21 cellular contexts compared by ENCODE assay signal in the genomic region with DNA sequence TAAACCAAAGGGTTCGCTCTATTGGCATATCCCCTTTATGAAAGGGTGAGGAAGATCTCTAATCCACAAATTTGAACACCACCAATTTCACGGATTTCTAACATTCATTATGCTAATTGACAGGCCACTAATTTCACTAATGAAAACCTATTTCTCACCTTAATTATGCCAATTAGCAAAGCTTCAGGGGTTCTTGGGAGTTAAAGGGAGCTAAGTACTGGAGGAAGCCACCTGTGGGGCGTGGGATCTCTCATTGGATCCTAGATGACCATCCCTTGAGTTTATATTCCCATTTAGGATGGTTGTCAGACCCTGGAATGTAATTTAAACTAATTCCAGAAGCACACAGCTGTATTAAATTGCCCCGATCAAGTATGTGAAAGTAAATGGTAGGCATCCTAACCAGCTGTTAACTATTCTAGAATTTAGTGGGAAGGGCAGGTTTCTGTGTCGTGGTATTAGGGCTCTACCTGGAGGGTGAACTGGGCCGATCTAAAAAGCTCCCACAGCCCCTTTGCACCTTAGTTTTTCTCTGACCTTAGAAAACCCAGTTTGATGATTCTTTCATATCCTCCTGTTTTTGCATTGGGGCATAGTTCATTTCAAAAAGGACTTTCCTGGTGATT.
A peak's percentile ranks its signal among the peaks of the same experiment; 100 is the strongest.
DNase-seq lines count a peak whose midpoint lies in the region; ATAC-seq and TF ChIP-seq lines count a peak whose summit lies in the region.
"Had no signal": no experiment of that assay in that cellular context is flagged by ENCODE, and none has a peak within 500 bp of the region (broad histone marks: within the 10 kb centered on the region; RNA-seq: fewer than 3 reads in every experiment).

No MANE protein-coding gene starts in this region.

- H3K36me3 ChIP-seq in HUES64 (ENCODE audit: insufficient read depth, low read length), result peaks cover 1% of the 10 kb centered on the region; the same call in 1 of the 2 replicates
- H3K36me3 ChIP-seq in stomach, result no peaks in the 10 kb centered on the region
- H3K36me3 ChIP-seq: left lung had no signal

- H3K27me3 Mint-ChIP-seq in memory B cell, result no peaks in the 10 kb centered on the region

- H3K27ac Mint-ChIP-seq in memory B cell, result peak overlapping the region; percentile 89
- H3K27ac Mint-ChIP-seq: activated CD8-positive, alpha-beta memory T cell treated with anti-CD3 and anti-CD28 coated beads, Interleukin-2, amount 10 ng/mL, durations not matched to agents 7 days and 5 days; natural killer cell had no signal

- WGBS in HUES64, result 70% methylated on average over 6 of the region's 6 CpGs
- 77 to 91% (median 90%) methylated on average over 6 of the region's 6 CpGs for WGBS in stomach, 5 donors

- TF ChIP-seq POLR2A in stomach (IDR thresholded peaks at IDR 0.05), result no peak

- H3K9ac ChIP-seq in HUES64 (ENCODE audit: low read depth, low read length), result no peak overlapping the region
- H3K9ac ChIP-seq: KMS-11 had no signal

- no peaks in the 10 kb centered on the region for H3K9me3 ChIP-seq in HUES64 (ENCODE audit: insufficient read depth, low read depth, low read length)
- no peaks in the 10 kb centered on the region for H3K9me3 ChIP-seq in stomach
- H3K9me3 ChIP-seq: left lung, right lobe of liver had no signal

- TF ChIP-seq EP300 in stomach (IDR thresholded peaks at IDR 0.05), result no peak

- no peaks in the 10 kb centered on the region for H3K9me3 Mint-ChIP-seq in memory B cell
- H3K9me3 Mint-ChIP-seq: natural killer cell had no signal

- CTCF ChIA-PET in GM10248 (lab: Yijun Ruan, JAX), result interaction anchor here (1.0 to 5.8 kb wide), 6 partner anchors 8 to 228 kb away, joined by 4 to 30 read pairs (median 4); no protein-coding TSS in a partner anchor

- intact Hi-C loops in stomach (cut with DNase I; ENCODE audit: low total_unique reads), result no loop called here

- peak overlapping the region; percentile 66 for H3K4me3 Mint-ChIP-seq in memory B cell
- H3K4me3 Mint-ChIP-seq: activated CD8-positive, alpha-beta memory T cell treated with anti-CD3 and anti-CD28 coated beads, Interleukin-2, amount 10 ng/mL, durations not matched to agents 7 days and 5 days; natural killer cell had no signal

- H3K4me3 ChIP-seq in HUES64 (ENCODE audit: low read length) (no peak overlapping the region), stomach (no peak overlapping the region)
- H3K4me3 ChIP-seq: left lung, right lobe of liver had no signal

- DNase-seq in SW480 (ENCODE audit: low spot score) (peak; percentile 18), memory B cell (ENCODE audit: low spot score in 2 of 2) (no peak), stomach (no peak), GM10248 (ENCODE audit: extremely low spot score) (no peak), HCEC 1CT (no peak)
- DNase-seq: activated CD8-positive, alpha-beta memory T cell treated with anti-CD3 and anti-CD28 coated beads, Interleukin-2, amount 10 ng/mL, durations not matched to agents 7 days and 5 days; C1 segment of cervical spinal cord; cortex of kidney; DMS79 treated with DMSO at 0.1 percent for 48 hours; left lung; natural killer cell; NCI-H146; NCI-H446 treated with DMSO at 0.1 percent for 48 hours; right lobe of liver; stimulated activated CD4-positive, alpha-beta T cell treated with anti-CD3 and anti-CD28 coated beads, Interleukin-4, amount 100 ng/mL, for 4 hours; T-helper 1 cell had no signal

- ATAC-seq in memory B cell (ENCODE audit: low read depth) (no peak), GM19455 (IDR thresholded peaks at IDR 0.05; ENCODE audit: unreplicated experiment) (no peak), HG03039 (IDR thresholded peaks at IDR 0.05; ENCODE audit: unreplicated experiment) (no peak)
- ATAC-seq: activated CD8-positive, alpha-beta memory T cell treated with anti-CD3 and anti-CD28 coated beads, Interleukin-2, amount 10 ng/mL, durations not matched to agents 7 days and 5 days; HCT116; left lung; natural killer cell; right lobe of liver had no signal

- H3K27ac ChIP-seq in HUES64 (ENCODE audit: low read depth, low read length), result peak overlapping the region; percentile 68
- H3K27ac ChIP-seq in stomach, result peak overlapping the region in 3 of 5 donors; percentile 23 to 89 (median 82)
- H3K27ac ChIP-seq: KMS-11, right lobe of liver had no signal

- H3K4me1 Mint-ChIP-seq in memory B cell, result peaks cover 68% of the 10 kb centered on the region

- H3K36me3 Mint-ChIP-seq in memory B cell, result peaks cover 10% of the 10 kb centered on the region
- H3K36me3 Mint-ChIP-seq: activated CD8-positive, alpha-beta memory T cell treated with anti-CD3 and anti-CD28 coated beads, Interleukin-2, amount 10 ng/mL, durations not matched to agents 7 days and 5 days; natural killer cell had no signal

- no peaks in the 10 kb centered on the region for H3K27me3 ChIP-seq in HUES64 (ENCODE audit: insufficient read depth, low read length)
- H3K27me3 ChIP-seq in stomach, result no peaks in the 10 kb centered on the region
- H3K27me3 ChIP-seq: left lung, right lobe of liver had no signal

- no peak for TF ChIP-seq CTCF in stomach (IDR thresholded peaks at IDR 0.05)
- no peak for TF ChIP-seq CTCF in GM10248 (IDR thresholded peaks at IDR 0.05; ENCODE audit: control extremely low read depth, extremely low read depth, low read depth, missing control alignments)

- H3K4me1 ChIP-seq in HUES64 (ENCODE audit: insufficient read depth, low read length) (peaks cover 73% of the 10 kb centered on the region), stomach (peaks cover 23 to 68% (median 52%) of the 10 kb centered on the region in 4 donors)

- POLR2A ChIA-PET in GM10248 (lab: Yijun Ruan, JAX), result interaction anchor here (0.7 to 1.0 kb wide), 2 partner anchors 19 to 29 kb away, joined by 3 to 5 read pairs; no protein-coding TSS in a partner anchor
